1 cellular context compared by ENCODE assay signal in genomic region chr22:35212020-35212419, GRCh38.
A peak's percentile ranks its signal among the peaks of the same experiment; 100 is the strongest.
TF ChIP-seq lines count a peak whose summit lies in the region.

No MANE protein-coding gene starts in this region.

TF ChIP-seq in K562, 482 proteins besides CTCF, POLR2A, EP300 and RAD21 (continued from another document and continues in another):
- TF ChIP-seq ZBTB40 (IDR thresholded peaks at IDR 0.05), result no peak
- TF ChIP-seq ZBTB40 (CRISPR knock-in tag; IDR thresholded peaks at IDR 0.05), result no peak
- no peak for TF ChIP-seq PHF20 (IDR thresholded peaks at IDR 0.05; ENCODE audit: partially characterized antibody)
- peak; percentile 89 for TF ChIP-seq SMARCC2 (IDR thresholded peaks at IDR 0.05; ENCODE audit: low read depth)
- no peak for TF ChIP-seq SAFB2 (IDR thresholded peaks at IDR 0.05; ENCODE audit: borderline replicate concordance, low read depth, low read length, severe bottlenecking)
- peak; percentile 62 for TF ChIP-seq EP400 (IDR thresholded peaks at IDR 0.05)
- TF ChIP-seq ZNF174 (CRISPR knock-in tag; IDR thresholded peaks at IDR 0.05), result no peak
- TF ChIP-seq SOX6 (IDR thresholded peaks at IDR 0.05), result peak; percentile 85
- TF ChIP-seq CTBP1 (IDR thresholded peaks at IDR 0.05; ENCODE audit: borderline replicate concordance), result peak; percentile 63; the same call in 1 of the 2 replicates
- no peak for TF ChIP-seq MAZ (CRISPR knock-in tag; conservative IDR thresholded peaks at IDR 0.05 in 1 of 2, IDR thresholded peaks at IDR 0.05 in 1 of 2)
- peak; percentile 46; the same call in 1 of the 2 replicates for TF ChIP-seq ZNF175 (CRISPR knock-in tag; IDR thresholded peaks at IDR 0.05; ENCODE audit: low read depth)
- TF ChIP-seq TSHZ1 (CRISPR knock-in tag; IDR thresholded peaks at IDR 0.05), result no peak
- TF ChIP-seq ZNF668 (CRISPR knock-in tag; IDR thresholded peaks at IDR 0.05), result no peak
- peak; percentile 98 for TF ChIP-seq CBFA2T2 (conservative IDR thresholded peaks at IDR 0.05)
- TF ChIP-seq RBM39 (optimal IDR thresholded peaks at IDR 0.05; ENCODE audit: low read depth, low read length), result no peak
- no peak for TF ChIP-seq ESRRB (CRISPR knock-in tag; IDR thresholded peaks at IDR 0.05; ENCODE audit: borderline replicate concordance)
- TF ChIP-seq ZSCAN29 (IDR thresholded peaks at IDR 0.05), result no peak
- TF ChIP-seq ZNF239 (CRISPR knock-in tag; IDR thresholded peaks at IDR 0.05), result no peak
- TF ChIP-seq POLR2AphosphoS2 (IDR thresholded peaks at IDR 0.05; ENCODE audit: low read length), result no peak
- no peak for TF ChIP-seq THRB (CRISPR knock-in tag; conservative IDR thresholded peaks at IDR 0.05)
- no peak for TF ChIP-seq TGIF2 (CRISPR knock-in tag; IDR thresholded peaks at IDR 0.05)
- TF ChIP-seq, protein P1, sequence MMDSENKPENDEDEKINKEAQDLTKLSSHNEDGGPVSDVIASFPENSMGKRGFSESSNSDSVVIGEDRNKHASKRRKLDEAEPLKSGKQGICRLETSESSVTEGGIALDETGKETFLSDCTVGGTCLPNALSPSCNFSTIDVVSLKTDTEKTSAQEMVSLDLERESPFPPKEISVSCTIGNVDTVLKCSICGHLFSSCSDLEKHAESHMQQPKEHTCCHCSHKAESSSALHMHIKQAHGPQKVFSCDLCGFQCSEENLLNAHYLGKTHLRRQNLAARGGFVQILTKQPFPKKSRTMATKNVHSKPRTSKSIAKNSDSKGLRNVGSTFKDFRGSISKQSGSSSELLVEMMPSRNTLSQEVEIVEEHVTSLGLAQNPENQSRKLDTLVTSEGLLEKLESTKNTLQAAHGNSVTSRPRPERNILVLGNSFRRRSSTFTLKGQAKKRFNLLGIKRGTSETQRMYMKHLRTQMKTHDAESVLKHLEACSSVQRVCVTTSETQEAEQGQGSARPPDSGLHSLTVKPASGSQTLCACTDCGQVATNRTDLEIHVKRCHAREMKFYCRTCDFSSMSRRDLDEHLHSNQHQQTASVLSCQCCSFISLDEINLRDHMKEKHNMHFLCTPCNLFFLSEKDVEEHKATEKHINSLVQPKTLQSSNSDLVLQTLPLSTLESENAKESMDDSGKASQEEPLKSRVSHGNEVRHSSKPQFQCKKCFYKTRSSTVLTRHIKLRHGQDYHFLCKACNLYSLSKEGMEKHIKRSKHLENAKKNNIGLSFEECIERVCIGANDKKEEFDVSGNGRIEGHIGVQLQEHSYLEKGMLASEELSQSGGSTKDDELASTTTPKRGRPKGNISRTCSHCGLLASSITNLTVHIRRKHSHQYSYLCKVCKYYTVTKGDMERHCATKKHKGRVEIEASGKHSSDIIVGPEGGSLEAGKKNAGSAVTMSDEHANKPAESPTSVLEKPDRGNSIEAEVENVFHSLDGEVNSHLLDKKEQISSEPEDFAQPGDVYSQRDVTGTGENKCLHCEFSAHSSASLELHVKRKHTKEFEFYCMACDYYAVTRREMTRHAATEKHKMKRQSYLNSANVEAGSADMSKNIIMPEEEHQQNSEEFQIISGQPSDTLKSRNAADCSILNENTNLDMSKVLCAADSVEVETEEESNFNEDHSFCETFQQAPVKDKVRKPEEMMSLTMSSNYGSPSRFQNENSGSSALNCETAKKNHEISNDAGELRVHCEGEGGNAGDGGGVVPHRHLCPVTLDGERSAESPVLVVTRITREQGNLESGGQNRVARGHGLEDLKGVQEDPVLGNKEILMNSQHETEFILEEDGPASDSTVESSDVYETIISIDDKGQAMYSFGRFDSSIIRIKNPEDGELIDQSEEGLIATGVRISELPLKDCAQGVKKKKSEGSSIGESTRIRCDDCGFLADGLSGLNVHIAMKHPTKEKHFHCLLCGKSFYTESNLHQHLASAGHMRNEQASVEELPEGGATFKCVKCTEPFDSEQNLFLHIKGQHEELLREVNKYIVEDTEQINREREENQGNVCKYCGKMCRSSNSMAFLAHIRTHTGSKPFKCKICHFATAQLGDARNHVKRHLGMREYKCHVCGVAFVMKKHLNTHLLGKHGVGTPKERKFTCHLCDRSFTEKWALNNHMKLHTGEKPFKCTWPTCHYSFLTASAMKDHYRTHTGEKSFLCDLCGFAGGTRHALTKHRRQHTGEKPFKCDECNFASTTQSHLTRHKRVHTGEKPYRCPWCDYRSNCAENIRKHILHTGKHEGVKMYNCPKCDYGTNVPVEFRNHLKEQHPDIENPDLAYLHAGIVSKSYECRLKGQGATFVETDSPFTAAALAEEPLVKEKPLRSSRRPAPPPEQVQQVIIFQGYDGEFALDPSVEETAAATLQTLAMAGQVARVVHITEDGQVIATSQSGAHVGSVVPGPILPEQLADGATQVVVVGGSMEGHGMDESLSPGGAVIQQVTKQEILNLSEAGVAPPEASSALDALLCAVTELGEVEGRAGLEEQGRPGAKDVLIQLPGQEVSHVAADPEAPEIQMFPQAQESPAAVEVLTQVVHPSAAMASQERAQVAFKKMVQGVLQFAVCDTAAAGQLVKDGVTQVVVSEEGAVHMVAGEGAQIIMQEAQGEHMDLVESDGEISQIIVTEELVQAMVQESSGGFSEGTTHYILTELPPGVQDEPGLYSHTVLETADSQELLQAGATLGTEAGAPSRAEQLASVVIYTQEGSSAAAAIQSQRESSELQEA (IDR thresholded peaks at IDR 0.05; ENCODE audit: low read depth), result no peak
- TF ChIP-seq EGR1 (conservative IDR thresholded peaks at IDR 0.05), result no peak
- peak; percentile 75 to 84; a peak in 3 of 4 replicates for TF ChIP-seq TBL1XR1 (IDR thresholded peaks at IDR 0.05; ENCODE audit: low read length in 2 of 2)
- TF ChIP-seq, protein P2, sequence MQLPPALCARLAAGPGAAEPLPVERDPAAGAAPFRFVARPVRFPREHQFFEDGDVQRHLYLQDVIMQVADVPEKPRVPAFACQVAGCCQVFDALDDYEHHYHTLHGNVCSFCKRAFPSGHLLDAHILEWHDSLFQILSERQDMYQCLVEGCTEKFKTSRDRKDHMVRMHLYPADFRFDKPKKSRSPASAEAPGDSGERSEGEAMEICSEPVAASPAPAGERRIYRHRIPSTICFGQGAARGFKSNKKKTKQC (CRISPR knock-in tag; IDR thresholded peaks at IDR 0.05), result no peak
- no peak for TF ChIP-seq NFIX (CRISPR knock-in tag; IDR thresholded peaks at IDR 0.05; ENCODE audit: low read depth)
- peak; percentile 67 for TF ChIP-seq ZNF644 (tag; IDR thresholded peaks at IDR 0.05; ENCODE audit: low read depth)
- TF ChIP-seq, protein P3, sequence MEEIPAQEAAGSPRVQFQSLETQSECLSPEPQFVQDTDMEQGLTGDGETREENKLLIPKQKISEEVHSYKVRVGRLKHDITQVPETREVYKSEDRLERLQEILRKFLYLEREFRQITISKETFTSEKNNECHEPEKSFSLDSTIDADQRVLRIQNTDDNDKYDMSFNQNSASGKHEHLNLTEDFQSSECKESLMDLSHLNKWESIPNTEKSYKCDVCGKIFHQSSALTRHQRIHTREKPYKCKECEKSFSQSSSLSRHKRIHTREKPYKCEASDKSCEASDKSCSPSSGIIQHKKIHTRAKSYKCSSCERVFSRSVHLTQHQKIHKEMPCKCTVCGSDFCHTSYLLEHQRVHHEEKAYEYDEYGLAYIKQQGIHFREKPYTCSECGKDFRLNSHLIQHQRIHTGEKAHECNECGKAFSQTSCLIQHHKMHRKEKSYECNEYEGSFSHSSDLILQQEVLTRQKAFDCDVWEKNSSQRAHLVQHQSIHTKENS (CRISPR knock-in tag; IDR thresholded peaks at IDR 0.05), result no peak
- TF ChIP-seq CBFA2T3 (IDR thresholded peaks at IDR 0.05), result peak; percentile 98
- peak; percentile 45 to 60; a peak in 1 of 4 replicates for TF ChIP-seq ARNT (IDR thresholded peaks at IDR 0.05)
- no peak for TF ChIP-seq GTF2F1 (IDR thresholded peaks at IDR 0.05; ENCODE audit: low read depth, low read length)
- TF ChIP-seq TAL1 (IDR thresholded peaks at IDR 0.05), result peak; percentile 96
- TF ChIP-seq RCOR1 (IDR thresholded peaks at IDR 0.05; ENCODE audit: borderline replicate concordance in 1 of 2, low read depth in 2 of 2, low read length in 2 of 2), result peak; percentile 67 to 89; a peak in 3 of 4 replicates
- TF ChIP-seq ATF7 (IDR thresholded peaks at IDR 0.05), result peak; percentile 47; the same call in 1 of the 2 replicates
- no peak for TF ChIP-seq SIX5 (IDR thresholded peaks at IDR 0.05; ENCODE audit: borderline replicate concordance in 1 of 2, insufficient read depth in 1 of 2, low read depth in 1 of 2, low read length in 2 of 2)
- TF ChIP-seq CXXC5 (CRISPR knock-in tag; IDR thresholded peaks at IDR 0.05), result peak; percentile 61
- peak; percentile 77; the same call in 1 of the 2 replicates for TF ChIP-seq ZEB2 (IDR thresholded peaks at IDR 0.05)
- peak; percentile 82 for TF ChIP-seq MYNN (IDR thresholded peaks at IDR 0.05)
- no peak for TF ChIP-seq MYNN (CRISPR knock-in tag; IDR thresholded peaks at IDR 0.05)
- TF ChIP-seq ZKSCAN8 (CRISPR knock-in tag; IDR thresholded peaks at IDR 0.05), result 0 out of 2 replicates have a peak, but pooled peaks have one; percentile 47
- no peak for TF ChIP-seq HLTF (IDR thresholded peaks at IDR 0.05)
